Comparison of ENCODE assay signal across 1 cellular context in genomic region chr21:44749116-44749758, GRCh38.
TF ChIP-seq lines count a peak whose summit lies in the region.

No MANE protein-coding gene starts in this region.

TF ChIP-seq in H1, 55 proteins besides CTCF, POLR2A, EP300 and RAD21:
- TF ChIP-seq CEBPB (IDR thresholded peaks at IDR 0.05; ENCODE audit: low read depth, low read length) = no peak
- no peak for TF ChIP-seq E2F6 (IDR thresholded peaks at IDR 0.05)
- TF ChIP-seq, protein P1, sequence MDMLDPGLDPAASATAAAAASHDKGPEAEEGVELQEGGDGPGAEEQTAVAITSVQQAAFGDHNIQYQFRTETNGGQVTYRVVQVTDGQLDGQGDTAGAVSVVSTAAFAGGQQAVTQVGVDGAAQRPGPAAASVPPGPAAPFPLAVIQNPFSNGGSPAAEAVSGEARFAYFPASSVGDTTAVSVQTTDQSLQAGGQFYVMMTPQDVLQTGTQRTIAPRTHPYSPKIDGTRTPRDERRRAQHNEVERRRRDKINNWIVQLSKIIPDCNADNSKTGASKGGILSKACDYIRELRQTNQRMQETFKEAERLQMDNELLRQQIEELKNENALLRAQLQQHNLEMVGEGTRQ (IDR thresholded peaks at IDR 0.05; ENCODE audit: low read length) = no peak
- TF ChIP-seq GTF2F1 (IDR thresholded peaks at IDR 0.05; ENCODE audit: borderline replicate concordance, low read depth, low read length) = no peak
- no peak for TF ChIP-seq ATF3 (IDR thresholded peaks at IDR 0.05; ENCODE audit: insufficient read depth, low read depth, low read length)
- TF ChIP-seq BACH1 (IDR thresholded peaks at IDR 0.05; ENCODE audit: low read length) = no peak
- no peak for TF ChIP-seq MAX (IDR thresholded peaks at IDR 0.05)
- no peak for TF ChIP-seq POLR2AphosphoS5 (IDR thresholded peaks at IDR 0.05; ENCODE audit: low read depth, low read length)
- TF ChIP-seq TEAD4 (IDR thresholded peaks at IDR 0.05; ENCODE audit: low read depth, low read length) = no peak
- TF ChIP-seq TBP (IDR thresholded peaks at IDR 0.05; ENCODE audit: low read depth, low read length) = no peak
- TF ChIP-seq SP1 (IDR thresholded peaks at IDR 0.05; ENCODE audit: low read depth, low read length) = no peak
- TF ChIP-seq CTBP2 (IDR thresholded peaks at IDR 0.05; ENCODE audit: borderline replicate concordance, insufficient read depth, insufficient read length, low read length) = no peak
- no peak for TF ChIP-seq CBX8 (IDR thresholded peaks at IDR 0.05; ENCODE audit: borderline replicate concordance, low read depth, low read length)
- TF ChIP-seq SIX5 (IDR thresholded peaks at IDR 0.05; ENCODE audit: low read depth, low read length) = no peak
- TF ChIP-seq PHF8 (conservative IDR thresholded peaks at IDR 0.05; ENCODE audit: low read depth, low read length) = no peak
- TF ChIP-seq CHD1 (IDR thresholded peaks at IDR 0.05; ENCODE audit: low read depth, low read length) = no peak
- no peak for TF ChIP-seq SP2 (IDR thresholded peaks at IDR 0.05; ENCODE audit: low read length)
- no peak for TF ChIP-seq RFX5 (IDR thresholded peaks at IDR 0.05; ENCODE audit: borderline replicate concordance, low read depth, low read length)
- TF ChIP-seq SP4 (IDR thresholded peaks at IDR 0.05; ENCODE audit: low read length) = no peak
- no peak for TF ChIP-seq YY1 (IDR thresholded peaks at IDR 0.05; ENCODE audit: low read depth, low read length)
